ENCODE assay signal across 8 cellular contexts in genomic region chr18:35376393-35376741, GRCh38. TPM values are rescaled to one million over a fixed set of nuclear protein-coding genes. Genes with fewer than 3 reads are reported as not detected.
DNase-seq lines count a peak whose midpoint lies in the region; ATAC-seq and TF ChIP-seq lines count a peak whose summit lies in the region.

No MANE protein-coding gene starts in this region.

- peak; percentile 68 for ATAC-seq in GM21447 (IDR thresholded peaks at IDR 0.05; ENCODE audit: unreplicated experiment)

- TF ChIP-seq CTCF in fibroblast of lung (conservative IDR thresholded peaks at IDR 0.05 in 1 of 2, IDR thresholded peaks at IDR 0.05 in 1 of 2; ENCODE audit: low read depth in 1 of 2, low read length in 2 of 2): no peak

- peak overlapping the region; percentile 82 for H3K4me2 ChIP-seq in fibroblast of lung (ENCODE audit: extremely low read depth, insufficient read depth, low read length)

- no peaks in the 10 kb centered on the region for H4K20me1 ChIP-seq in fibroblast of lung (ENCODE audit: control insufficient read depth, extremely low read depth, insufficient read depth, low read length)

- H2AFZ ChIP-seq in fibroblast of lung (ENCODE audit: low read length) (peak overlapping the region; percentile 81), neuron (ENCODE audit: low read depth, low read length) (peak overlapping the region; percentile 96)

- H3K9me3 ChIP-seq in fibroblast of lung (ENCODE audit: control insufficient read depth, insufficient read depth, low read depth, low read length) (no peaks in the 10 kb centered on the region), neuron (ENCODE audit: low read length) (no peaks in the 10 kb centered on the region)

- no peak overlapping the region for H3K9ac ChIP-seq in fibroblast of lung (ENCODE audit: insufficient read depth, low read length)

- H3K27me3 ChIP-seq in fibroblast of lung (ENCODE audit: control insufficient read depth, insufficient read depth, low read length) (no peaks in the 10 kb centered on the region), neuron (ENCODE audit: insufficient read depth, low read length) (peaks cover 7% of the 10 kb centered on the region)

- H3K36me3 ChIP-seq in fibroblast of lung (ENCODE audit: control insufficient read depth, insufficient read depth, low read length) (no peaks in the 10 kb centered on the region), neuron (ENCODE audit: insufficient read depth, low read length) (no peaks in the 10 kb centered on the region)

- H3K4me1 ChIP-seq in fibroblast of lung (ENCODE audit: control insufficient read depth, extremely low read depth, insufficient read depth, low read length): peaks cover 6% of the 10 kb centered on the region
- H3K4me1 ChIP-seq in neuron (ENCODE audit: insufficient read depth, low read length): no peaks in the 10 kb centered on the region

- no peak overlapping the region for H3K27ac ChIP-seq in fibroblast of lung (ENCODE audit: insufficient read depth, low read length)

- DNase-seq in HuH-7 (ENCODE audit: low spot score) (peak; percentile 44), fibroblast of lung (ENCODE audit: low read depth in 2 of 2) (no peak), NCI-H524 treated with DMSO at 0.1 percent for 48 hours (lab: John Stamatoyannopoulos, UW) (no peak), T-helper 9 cell (no peak)
- DNase-seq in activated CD4-positive, CD25-positive, alpha-beta regulatory T cell treated with anti-CD3 and anti-CD28 coated beads, Interleukin-2, amount 50 U/mL, for 72 hours: peak; percentile 35

- H3K79me2 ChIP-seq in fibroblast of lung (ENCODE audit: control insufficient read depth, insufficient read depth, low read length): no peaks in the 10 kb centered on the region

- H3K4me3 ChIP-seq in GM08714 (ENCODE audit: low read length) (peak overlapping the region; percentile 74; the same call in 1 of the 2 replicates), fibroblast of lung (replicated peaks in 1 of 4; ENCODE audit: control extremely low read depth in 1 of 4, insufficient read depth in 1 of 4, low read depth in 3 of 4, low read length in 4 of 4) (peak overlapping the region; percentile 55 to 68 (median 64)), neuron (ENCODE audit: low read length) (peak overlapping the region; percentile 63)

RNA-seq across cellular contexts. Expression of gene ZNF396, which starts 0.8 kb away (rescaled TPM):
- total RNA-seq in fibroblast of lung: 2.8 and 5.0 TPM in 2 replicates
- 0.80 and 1.7 TPM in 2 replicates for polyA plus RNA-seq in fibroblast of lung
- 0.87 and 1.0 TPM in 2 replicates for polyA plus RNA-seq in fibroblast of lung (2012)
- polyA minus RNA-seq in fibroblast of lung (ENCODE audit: low replicate concordance): 1.3 TPM in 1 of 2 replicates, not detected in the other

RNA-seq across cellular contexts. Expression of gene ZNF24, which starts 32.1 kb away (rescaled TPM):
- 31.8 and 33.9 TPM in 2 replicates for total RNA-seq in fibroblast of lung
- 16.3 and 16.9 TPM in 2 replicates for polyA plus RNA-seq in fibroblast of lung
- polyA plus RNA-seq in fibroblast of lung (2012): 13.2 and 13.4 TPM in 2 replicates
- 5.1 and 13.6 TPM in 2 replicates for polyA minus RNA-seq in fibroblast of lung (ENCODE audit: low replicate concordance)

Comparison
In these comparisons a context has a peak if more than half of its experiments do, and no peak if none do; other contexts are left out.
1. DNase-seq: peak in HuH-7 (single experiment) and activated CD4-positive, CD25-positive, alpha-beta regulatory T cell treated with anti-CD3 and anti-CD28 coated beads, Interleukin-2, amount 50 U/mL, for 72 hours (single experiment); none in fibroblast of lung (0 of 2), NCI-H524 treated with DMSO at 0.1 percent for 48 hours (single experiment) and T-helper 9 cell (single experiment).
2. Peak in every context shown above with its lines, with median percentiles within 50 percentile points of each other: H3K4me3 ChIP-seq.